16 cellular contexts compared by ENCODE assay signal in genomic region chr4:8008391-8008790, GRCh38.
"Had no signal": no experiment of that assay in that cellular context is flagged by ENCODE, and none has a peak within 500 bp of the region (broad histone marks: within the 10 kb centered on the region; RNA-seq: fewer than 3 reads in every experiment).

No MANE protein-coding gene starts in this region.

- H3K27me3 ChIP-seq: dorsolateral prefrontal cortex, esophagus muscularis mucosa, gastroesophageal sphincter, heart right ventricle, left lung had no signal

- H3K4me1 Mint-ChIP-seq: naive thymus-derived CD4-positive, alpha-beta T cell had no signal

- H3K4me3 Mint-ChIP-seq: naive thymus-derived CD4-positive, alpha-beta T cell had no signal

- H3K4me1 ChIP-seq: foreskin keratinocyte, lower lobe of right lung had no signal

- ATAC-seq: foreskin keratinocyte; gastroesophageal sphincter; heart right ventricle; left cardiac atrium; left lung; lower lobe of right lung; naive thymus-derived CD4-positive, alpha-beta T cell had no signal

- DNase-seq: dermis blood vessel endothelial cell; dorsolateral prefrontal cortex; effector CD4-positive, alpha-beta T cell; effector memory CD4-positive, alpha-beta T cell; foreskin keratinocyte; heart right ventricle; hippocampal formation; left cardiac atrium; lower lobe of right lung; mesenchymal stem cell; midbrain; naive thymus-derived CD4-positive, alpha-beta T cell had no signal

- H3K4me3 ChIP-seq: coronary artery, dorsolateral prefrontal cortex, esophagus muscularis mucosa, gastroesophageal sphincter, heart right ventricle, left lung, lower lobe of right lung had no signal

- H3K9me3 Mint-ChIP-seq: naive thymus-derived CD4-positive, alpha-beta T cell had no signal

- H3K36me3 ChIP-seq: lower lobe of right lung had no signal

- H3K27ac ChIP-seq: coronary artery, esophagus muscularis mucosa, foreskin keratinocyte, gastroesophageal sphincter, heart right ventricle, left lung, lower lobe of right lung had no signal

- H3K27ac Mint-ChIP-seq: naive thymus-derived CD4-positive, alpha-beta T cell had no signal

- H3K9me3 ChIP-seq: esophagus muscularis mucosa, gastroesophageal sphincter, heart right ventricle, left lung, lower lobe of right lung had no signal
